1 cellular context compared by ENCODE assay signal in the genomic region with DNA sequence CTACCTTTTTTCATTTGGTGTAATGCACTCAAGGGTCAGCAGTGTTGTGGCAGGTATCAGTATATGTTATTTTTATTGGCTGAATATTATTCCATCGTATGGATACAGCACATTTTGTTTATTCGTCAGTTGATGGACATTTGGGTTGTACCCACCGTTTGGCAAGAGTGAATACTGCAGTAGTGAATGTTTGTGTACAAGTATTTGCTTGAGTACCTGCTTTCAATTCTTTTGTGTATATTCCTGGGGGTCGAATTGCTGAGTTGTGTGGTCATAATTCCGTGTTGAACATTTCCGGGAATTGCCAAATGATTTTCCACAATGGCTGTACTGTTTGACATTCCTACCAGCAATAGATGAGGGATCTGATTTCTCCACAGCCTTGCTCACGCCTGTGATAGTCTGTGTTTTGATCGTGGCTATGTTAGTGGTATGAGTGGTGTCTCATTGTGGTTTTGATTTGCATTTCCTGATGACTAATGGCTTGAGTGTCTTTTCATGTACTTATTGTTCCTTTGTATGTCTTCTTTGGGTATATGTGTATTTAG.
TF ChIP-seq lines count a peak whose summit lies in the region.

No MANE protein-coding gene starts in this region.

TF ChIP-seq in HepG2, 621 proteins besides CTCF, POLR2A, EP300 and RAD21 (continued from another document and continues in another):
- TF ChIP-seq, protein P1, sequence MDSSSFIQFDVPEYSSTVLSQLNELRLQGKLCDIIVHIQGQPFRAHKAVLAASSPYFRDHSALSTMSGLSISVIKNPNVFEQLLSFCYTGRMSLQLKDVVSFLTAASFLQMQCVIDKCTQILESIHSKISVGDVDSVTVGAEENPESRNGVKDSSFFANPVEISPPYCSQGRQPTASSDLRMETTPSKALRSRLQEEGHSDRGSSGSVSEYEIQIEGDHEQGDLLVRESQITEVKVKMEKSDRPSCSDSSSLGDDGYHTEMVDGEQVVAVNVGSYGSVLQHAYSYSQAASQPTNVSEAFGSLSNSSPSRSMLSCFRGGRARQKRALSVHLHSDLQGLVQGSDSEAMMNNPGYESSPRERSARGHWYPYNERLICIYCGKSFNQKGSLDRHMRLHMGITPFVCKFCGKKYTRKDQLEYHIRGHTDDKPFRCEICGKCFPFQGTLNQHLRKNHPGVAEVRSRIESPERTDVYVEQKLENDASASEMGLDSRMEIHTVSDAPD (CRISPR knock-in tag; IDR thresholded peaks at IDR 0.05) = peak; percentile 47; the same call in 1 of the 2 replicates
- TF ChIP-seq ZNF780A (CRISPR knock-in tag; IDR thresholded peaks at IDR 0.05) (no peak), SMYD3 (CRISPR knock-in tag; IDR thresholded peaks at IDR 0.05) (no peak), EEA1 (CRISPR knock-in tag; IDR thresholded peaks at IDR 0.05; ENCODE audit: borderline replicate concordance) (no peak), NFYB (CRISPR knock-in tag; IDR thresholded peaks at IDR 0.05) (no peak), ZNF501 (CRISPR knock-in tag; IDR thresholded peaks at IDR 0.05) (no peak), CHD4 (IDR thresholded peaks at IDR 0.05; ENCODE audit: borderline replicate concordance, low read length) (no peak), ZNF563 (CRISPR knock-in tag; IDR thresholded peaks at IDR 0.05) (no peak), KLF13 (CRISPR knock-in tag; IDR thresholded peaks at IDR 0.05) (no peak), ZNF446 (CRISPR knock-in tag; IDR thresholded peaks at IDR 0.05) (no peak), HCFC1 (IDR thresholded peaks at IDR 0.05; ENCODE audit: low read depth, low read length) (no peak), REL (CRISPR knock-in tag; conservative IDR thresholded peaks at IDR 0.05) (no peak), RFXAP (CRISPR knock-in tag; IDR thresholded peaks at IDR 0.05; ENCODE audit: borderline replicate concordance) (no peak), RFXANK (CRISPR knock-in tag; IDR thresholded peaks at IDR 0.05) (no peak), ZNF678 (CRISPR knock-in tag; IDR thresholded peaks at IDR 0.05) (no peak), ZNF264 (CRISPR knock-in tag; IDR thresholded peaks at IDR 0.05) (no peak), ZNF567 (CRISPR knock-in tag; IDR thresholded peaks at IDR 0.05; ENCODE audit: borderline replicate concordance) (no peak), ZNF17 (CRISPR knock-in tag; IDR thresholded peaks at IDR 0.05) (no peak), ZKSCAN5 (CRISPR knock-in tag; IDR thresholded peaks at IDR 0.05) (no peak), ZNF256 (CRISPR knock-in tag; conservative IDR thresholded peaks at IDR 0.05) (no peak), NR3C1 (CRISPR knock-in tag; IDR thresholded peaks at IDR 0.05) (no peak), RNF2 (conservative IDR thresholded peaks at IDR 0.05; ENCODE audit: low read depth) (no peak), ZSCAN25 (CRISPR knock-in tag; IDR thresholded peaks at IDR 0.05) (no peak), ZNF878 (CRISPR knock-in tag; IDR thresholded peaks at IDR 0.05) (no peak), ZNF251 (CRISPR knock-in tag; IDR thresholded peaks at IDR 0.05) (no peak), NFIC (IDR thresholded peaks at IDR 0.05; ENCODE audit: low read length) (peak; percentile 45; the same call in 1 of the 2 replicates), NCOA2 (CRISPR knock-in tag; IDR thresholded peaks at IDR 0.05) (peak; percentile 82)
- TF ChIP-seq, protein P2, sequence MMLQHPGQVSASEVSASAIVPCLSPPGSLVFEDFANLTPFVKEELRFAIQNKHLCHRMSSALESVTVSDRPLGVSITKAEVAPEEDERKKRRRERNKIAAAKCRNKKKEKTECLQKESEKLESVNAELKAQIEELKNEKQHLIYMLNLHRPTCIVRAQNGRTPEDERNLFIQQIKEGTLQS (CRISPR knock-in tag; IDR thresholded peaks at IDR 0.05) = peak; percentile 83
- TF ChIP-seq, protein P3, sequence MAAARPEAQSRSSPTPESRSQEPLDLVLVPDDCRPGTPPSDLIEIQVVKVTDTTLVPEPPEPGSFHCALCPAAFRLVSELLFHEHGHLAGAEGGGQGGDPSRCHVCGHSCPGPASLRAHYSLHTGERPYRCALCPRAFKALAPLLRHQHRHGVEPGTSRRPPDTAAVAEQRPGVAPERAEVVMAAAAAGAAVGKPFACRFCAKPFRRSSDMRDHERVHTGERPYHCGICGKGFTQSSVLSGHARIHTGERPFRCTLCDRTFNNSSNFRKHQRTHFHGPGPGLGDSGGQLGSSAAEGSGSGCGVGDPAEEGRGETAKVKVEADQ (CRISPR knock-in tag; IDR thresholded peaks at IDR 0.05; ENCODE audit: borderline replicate concordance) = no peak
- TF ChIP-seq, protein P4, sequence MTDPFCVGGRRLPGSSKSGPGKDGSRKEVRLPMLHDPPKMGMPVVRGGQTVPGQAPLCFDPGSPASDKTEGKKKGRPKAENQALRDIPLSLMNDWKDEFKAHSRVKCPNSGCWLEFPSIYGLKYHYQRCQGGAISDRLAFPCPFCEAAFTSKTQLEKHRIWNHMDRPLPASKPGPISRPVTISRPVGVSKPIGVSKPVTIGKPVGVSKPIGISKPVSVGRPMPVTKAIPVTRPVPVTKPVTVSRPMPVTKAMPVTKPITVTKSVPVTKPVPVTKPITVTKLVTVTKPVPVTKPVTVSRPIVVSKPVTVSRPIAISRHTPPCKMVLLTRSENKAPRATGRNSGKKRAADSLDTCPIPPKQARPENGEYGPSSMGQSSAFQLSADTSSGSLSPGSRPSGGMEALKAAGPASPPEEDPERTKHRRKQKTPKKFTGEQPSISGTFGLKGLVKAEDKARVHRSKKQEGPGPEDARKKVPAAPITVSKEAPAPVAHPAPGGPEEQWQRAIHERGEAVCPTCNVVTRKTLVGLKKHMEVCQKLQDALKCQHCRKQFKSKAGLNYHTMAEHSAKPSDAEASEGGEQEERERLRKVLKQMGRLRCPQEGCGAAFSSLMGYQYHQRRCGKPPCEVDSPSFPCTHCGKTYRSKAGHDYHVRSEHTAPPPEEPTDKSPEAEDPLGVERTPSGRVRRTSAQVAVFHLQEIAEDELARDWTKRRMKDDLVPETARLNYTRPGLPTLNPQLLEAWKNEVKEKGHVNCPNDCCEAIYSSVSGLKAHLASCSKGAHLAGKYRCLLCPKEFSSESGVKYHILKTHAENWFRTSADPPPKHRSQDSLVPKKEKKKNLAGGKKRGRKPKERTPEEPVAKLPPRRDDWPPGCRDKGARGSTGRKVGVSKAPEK (CRISPR knock-in tag; IDR thresholded peaks at IDR 0.05; ENCODE audit: borderline replicate concordance) = no peak
- TF ChIP-seq, protein P5, sequence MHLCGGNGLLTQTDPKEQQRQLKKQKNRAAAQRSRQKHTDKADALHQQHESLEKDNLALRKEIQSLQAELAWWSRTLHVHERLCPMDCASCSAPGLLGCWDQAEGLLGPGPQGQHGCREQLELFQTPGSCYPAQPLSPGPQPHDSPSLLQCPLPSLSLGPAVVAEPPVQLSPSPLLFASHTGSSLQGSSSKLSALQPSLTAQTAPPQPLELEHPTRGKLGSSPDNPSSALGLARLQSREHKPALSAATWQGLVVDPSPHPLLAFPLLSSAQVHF (CRISPR knock-in tag; IDR thresholded peaks at IDR 0.05) = no peak
- TF ChIP-seq, protein P6, sequence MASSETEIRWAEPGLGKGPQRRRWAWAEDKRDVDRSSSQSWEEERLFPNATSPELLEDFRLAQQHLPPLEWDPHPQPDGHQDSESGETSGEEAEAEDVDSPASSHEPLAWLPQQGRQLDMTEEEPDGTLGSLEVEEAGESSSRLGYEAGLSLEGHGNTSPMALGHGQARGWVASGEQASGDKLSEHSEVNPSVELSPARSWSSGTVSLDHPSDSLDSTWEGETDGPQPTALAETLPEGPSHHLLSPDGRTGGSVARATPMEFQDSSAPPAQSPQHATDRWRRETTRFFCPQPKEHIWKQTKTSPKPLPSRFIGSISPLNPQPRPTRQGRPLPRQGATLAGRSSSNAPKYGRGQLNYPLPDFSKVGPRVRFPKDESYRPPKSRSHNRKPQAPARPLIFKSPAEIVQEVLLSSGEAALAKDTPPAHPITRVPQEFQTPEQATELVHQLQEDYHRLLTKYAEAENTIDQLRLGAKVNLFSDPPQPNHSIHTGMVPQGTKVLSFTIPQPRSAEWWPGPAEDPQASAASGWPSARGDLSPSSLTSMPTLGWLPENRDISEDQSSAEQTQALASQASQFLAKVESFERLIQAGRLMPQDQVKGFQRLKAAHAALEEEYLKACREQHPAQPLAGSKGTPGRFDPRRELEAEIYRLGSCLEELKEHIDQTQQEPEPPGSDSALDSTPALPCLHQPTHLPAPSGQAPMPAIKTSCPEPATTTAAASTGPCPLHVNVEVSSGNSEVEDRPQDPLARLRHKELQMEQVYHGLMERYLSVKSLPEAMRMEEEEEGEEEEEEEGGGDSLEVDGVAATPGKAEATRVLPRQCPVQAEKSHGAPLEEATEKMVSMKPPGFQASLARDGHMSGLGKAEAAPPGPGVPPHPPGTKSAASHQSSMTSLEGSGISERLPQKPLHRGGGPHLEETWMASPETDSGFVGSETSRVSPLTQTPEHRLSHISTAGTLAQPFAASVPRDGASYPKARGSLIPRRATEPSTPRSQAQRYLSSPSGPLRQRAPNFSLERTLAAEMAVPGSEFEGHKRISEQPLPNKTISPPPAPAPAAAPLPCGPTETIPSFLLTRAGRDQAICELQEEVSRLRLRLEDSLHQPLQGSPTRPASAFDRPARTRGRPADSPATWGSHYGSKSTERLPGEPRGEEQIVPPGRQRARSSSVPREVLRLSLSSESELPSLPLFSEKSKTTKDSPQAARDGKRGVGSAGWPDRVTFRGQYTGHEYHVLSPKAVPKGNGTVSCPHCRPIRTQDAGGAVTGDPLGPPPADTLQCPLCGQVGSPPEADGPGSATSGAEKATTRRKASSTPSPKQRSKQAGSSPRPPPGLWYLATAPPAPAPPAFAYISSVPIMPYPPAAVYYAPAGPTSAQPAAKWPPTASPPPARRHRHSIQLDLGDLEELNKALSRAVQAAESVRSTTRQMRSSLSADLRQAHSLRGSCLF (CRISPR knock-in tag; IDR thresholded peaks at IDR 0.05; ENCODE audit: borderline replicate concordance) = no peak
- TF ChIP-seq, protein P7, sequence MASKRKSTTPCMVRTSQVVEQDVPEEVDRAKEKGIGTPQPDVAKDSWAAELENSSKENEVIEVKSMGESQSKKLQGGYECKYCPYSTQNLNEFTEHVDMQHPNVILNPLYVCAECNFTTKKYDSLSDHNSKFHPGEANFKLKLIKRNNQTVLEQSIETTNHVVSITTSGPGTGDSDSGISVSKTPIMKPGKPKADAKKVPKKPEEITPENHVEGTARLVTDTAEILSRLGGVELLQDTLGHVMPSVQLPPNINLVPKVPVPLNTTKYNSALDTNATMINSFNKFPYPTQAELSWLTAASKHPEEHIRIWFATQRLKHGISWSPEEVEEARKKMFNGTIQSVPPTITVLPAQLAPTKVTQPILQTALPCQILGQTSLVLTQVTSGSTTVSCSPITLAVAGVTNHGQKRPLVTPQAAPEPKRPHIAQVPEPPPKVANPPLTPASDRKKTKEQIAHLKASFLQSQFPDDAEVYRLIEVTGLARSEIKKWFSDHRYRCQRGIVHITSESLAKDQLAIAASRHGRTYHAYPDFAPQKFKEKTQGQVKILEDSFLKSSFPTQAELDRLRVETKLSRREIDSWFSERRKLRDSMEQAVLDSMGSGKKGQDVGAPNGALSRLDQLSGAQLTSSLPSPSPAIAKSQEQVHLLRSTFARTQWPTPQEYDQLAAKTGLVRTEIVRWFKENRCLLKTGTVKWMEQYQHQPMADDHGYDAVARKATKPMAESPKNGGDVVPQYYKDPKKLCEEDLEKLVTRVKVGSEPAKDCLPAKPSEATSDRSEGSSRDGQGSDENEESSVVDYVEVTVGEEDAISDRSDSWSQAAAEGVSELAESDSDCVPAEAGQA (IDR thresholded peaks at IDR 0.05; ENCODE audit: low read depth) = no peak
- TF ChIP-seq, protein P7 (CRISPR knock-in tag; IDR thresholded peaks at IDR 0.05; ENCODE audit: borderline replicate concordance) = no peak
- TF ChIP-seq, protein P8, sequence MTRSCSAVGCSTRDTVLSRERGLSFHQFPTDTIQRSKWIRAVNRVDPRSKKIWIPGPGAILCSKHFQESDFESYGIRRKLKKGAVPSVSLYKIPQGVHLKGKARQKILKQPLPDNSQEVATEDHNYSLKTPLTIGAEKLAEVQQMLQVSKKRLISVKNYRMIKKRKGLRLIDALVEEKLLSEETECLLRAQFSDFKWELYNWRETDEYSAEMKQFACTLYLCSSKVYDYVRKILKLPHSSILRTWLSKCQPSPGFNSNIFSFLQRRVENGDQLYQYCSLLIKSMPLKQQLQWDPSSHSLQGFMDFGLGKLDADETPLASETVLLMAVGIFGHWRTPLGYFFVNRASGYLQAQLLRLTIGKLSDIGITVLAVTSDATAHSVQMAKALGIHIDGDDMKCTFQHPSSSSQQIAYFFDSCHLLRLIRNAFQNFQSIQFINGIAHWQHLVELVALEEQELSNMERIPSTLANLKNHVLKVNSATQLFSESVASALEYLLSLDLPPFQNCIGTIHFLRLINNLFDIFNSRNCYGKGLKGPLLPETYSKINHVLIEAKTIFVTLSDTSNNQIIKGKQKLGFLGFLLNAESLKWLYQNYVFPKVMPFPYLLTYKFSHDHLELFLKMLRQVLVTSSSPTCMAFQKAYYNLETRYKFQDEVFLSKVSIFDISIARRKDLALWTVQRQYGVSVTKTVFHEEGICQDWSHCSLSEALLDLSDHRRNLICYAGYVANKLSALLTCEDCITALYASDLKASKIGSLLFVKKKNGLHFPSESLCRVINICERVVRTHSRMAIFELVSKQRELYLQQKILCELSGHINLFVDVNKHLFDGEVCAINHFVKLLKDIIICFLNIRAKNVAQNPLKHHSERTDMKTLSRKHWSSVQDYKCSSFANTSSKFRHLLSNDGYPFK (CRISPR knock-in tag; IDR thresholded peaks at IDR 0.05; ENCODE audit: borderline replicate concordance) = no peak
- TF ChIP-seq, protein P9, sequence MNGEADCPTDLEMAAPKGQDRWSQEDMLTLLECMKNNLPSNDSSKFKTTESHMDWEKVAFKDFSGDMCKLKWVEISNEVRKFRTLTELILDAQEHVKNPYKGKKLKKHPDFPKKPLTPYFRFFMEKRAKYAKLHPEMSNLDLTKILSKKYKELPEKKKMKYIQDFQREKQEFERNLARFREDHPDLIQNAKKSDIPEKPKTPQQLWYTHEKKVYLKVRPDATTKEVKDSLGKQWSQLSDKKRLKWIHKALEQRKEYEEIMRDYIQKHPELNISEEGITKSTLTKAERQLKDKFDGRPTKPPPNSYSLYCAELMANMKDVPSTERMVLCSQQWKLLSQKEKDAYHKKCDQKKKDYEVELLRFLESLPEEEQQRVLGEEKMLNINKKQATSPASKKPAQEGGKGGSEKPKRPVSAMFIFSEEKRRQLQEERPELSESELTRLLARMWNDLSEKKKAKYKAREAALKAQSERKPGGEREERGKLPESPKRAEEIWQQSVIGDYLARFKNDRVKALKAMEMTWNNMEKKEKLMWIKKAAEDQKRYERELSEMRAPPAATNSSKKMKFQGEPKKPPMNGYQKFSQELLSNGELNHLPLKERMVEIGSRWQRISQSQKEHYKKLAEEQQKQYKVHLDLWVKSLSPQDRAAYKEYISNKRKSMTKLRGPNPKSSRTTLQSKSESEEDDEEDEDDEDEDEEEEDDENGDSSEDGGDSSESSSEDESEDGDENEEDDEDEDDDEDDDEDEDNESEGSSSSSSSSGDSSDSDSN (CRISPR knock-in tag; IDR thresholded peaks at IDR 0.05) = no peak
